10 cellular contexts compared by ENCODE assay signal in the genomic region with DNA sequence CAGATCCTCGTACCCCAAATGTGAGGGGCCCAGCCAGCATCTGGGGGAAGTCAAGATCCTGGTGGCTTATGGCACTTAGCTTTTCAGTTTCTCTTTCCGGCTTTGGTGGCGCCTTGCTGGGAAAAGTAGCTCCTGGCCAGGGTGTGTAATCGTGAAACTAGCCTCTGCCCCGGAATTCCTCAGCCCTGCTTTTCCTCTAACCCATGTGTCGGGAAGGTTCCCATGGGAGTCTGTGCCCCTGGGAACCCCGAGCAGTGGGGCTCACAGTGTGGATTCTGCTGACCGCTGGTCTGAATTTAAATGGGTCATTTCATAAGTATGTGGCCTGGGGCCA. TPM values are rescaled to one million over a fixed set of nuclear protein-coding genes. Genes with fewer than 3 reads are reported as not detected.
A peak's percentile ranks its signal among the peaks of the same experiment; 100 is the strongest.
DNase-seq lines count a peak whose midpoint lies in the region; ATAC-seq and TF ChIP-seq lines count a peak whose summit lies in the region.
"Had no signal": no experiment of that assay in that cellular context is flagged by ENCODE, and none has a peak within 500 bp of the region (broad histone marks: within the 10 kb centered on the region; RNA-seq: fewer than 3 reads in every experiment).

No MANE protein-coding gene starts in this region.

- no peaks in the 10 kb centered on the region for H3K9me2 ChIP-seq in GM23248 (ENCODE audit: insufficient read depth)

- WGBS in GM23248 (ENCODE audit: low coverage in 1 of 2, low lambda C conversion rate in 2 of 2, missing lambda C conversion rate in 2 of 2), 2 experiments: 38 to 42% methylated on average over 8 of the region's 8 CpGs

- intact Hi-C loops in CD14-positive monocyte (cut with micrococcal nuclease): loop anchor here (5.0 to 10.0 kb wide), 4 partner anchors 54 to 287 kb away; a partner anchor contains a TSS

- no peaks in the 10 kb centered on the region for H3K27me3 ChIP-seq in GM23248 (replicated peaks; ENCODE audit: insufficient read depth)
- H3K27me3 ChIP-seq in fibroblast of lung (ENCODE audit: control insufficient read depth, insufficient read depth, low read length): no peaks in the 10 kb centered on the region
- peaks cover 29% of the 10 kb centered on the region for H3K27me3 ChIP-seq in skeletal muscle satellite cell (ENCODE audit: control insufficient read depth, insufficient read depth, low read length)

- H3K36me3 Mint-ChIP-seq in CD14-positive monocyte: no peaks in the 10 kb centered on the region

- no peaks in the 10 kb centered on the region for H3F3A ChIP-seq in GM23248 (ENCODE audit: insufficient read depth)

- no peaks in the 10 kb centered on the region for H3K36me3 ChIP-seq in GM23248 (ENCODE audit: low read depth)
- H3K36me3 ChIP-seq in fibroblast of lung (ENCODE audit: control insufficient read depth, insufficient read depth, low read length): peaks cover 8% of the 10 kb centered on the region
- no peaks in the 10 kb centered on the region for H3K36me3 ChIP-seq in skeletal muscle satellite cell (ENCODE audit: insufficient read depth, low read length)
- H3K36me3 ChIP-seq: neutrophil had no signal

- H3K4me3 ChIP-seq in GM23248: no peak overlapping the region
- no peak overlapping the region for H3K4me3 ChIP-seq in fibroblast of lung (replicated peaks in 1 of 4; ENCODE audit: control extremely low read depth in 1 of 4, insufficient read depth in 1 of 4, low read depth in 3 of 4, low read length in 4 of 4)
- H3K4me3 ChIP-seq in skeletal muscle satellite cell (ENCODE audit: low read length): no peak overlapping the region

- peak overlapping the region; percentile 69 to 86 for H3K4me3 Mint-ChIP-seq in CD14-positive monocyte

- H3K9me3 Mint-ChIP-seq in CD14-positive monocyte: peaks cover 0 to 3% (median 0%) of the 10 kb centered on the region in 7 donors

- H2AFZ ChIP-seq in GM23248 (no peak overlapping the region; the same call in 1 of the 2 replicates), fibroblast of lung (ENCODE audit: low read length) (no peak overlapping the region)

- TF ChIP-seq CTCF in CD14-positive monocyte (IDR thresholded peaks at IDR 0.05) (no peak), fibroblast of lung (conservative IDR thresholded peaks at IDR 0.05 in 1 of 2, IDR thresholded peaks at IDR 0.05 in 1 of 2; ENCODE audit: low read depth in 1 of 2, low read length in 2 of 2) (no peak)

- H3K27ac Mint-ChIP-seq in CD14-positive monocyte: peak overlapping the region in 1 of 7 donors; percentile 60

- H3K9me3 ChIP-seq in GM23248 (ENCODE audit: low read depth) (no peaks in the 10 kb centered on the region), fibroblast of lung (ENCODE audit: control insufficient read depth, insufficient read depth, low read depth, low read length) (no peaks in the 10 kb centered on the region), skeletal muscle satellite cell (replicated peaks; ENCODE audit: low read length) (no peaks in the 10 kb centered on the region)
- H3K9me3 ChIP-seq: neutrophil had no signal

- H3K27me3 Mint-ChIP-seq in CD14-positive monocyte (ENCODE audit: low read depth in 3 of 3): peaks cover 27 to 57% (median 34%) of the 10 kb centered on the region in 3 donors

- H3K4me2 ChIP-seq in GM23248 (ENCODE audit: unreplicated experiment): no peak overlapping the region
- peak overlapping the region; percentile 5 for H3K4me2 ChIP-seq in fibroblast of lung (ENCODE audit: extremely low read depth, insufficient read depth, low read length)
- H3K4me2 ChIP-seq in skeletal muscle satellite cell (ENCODE audit: low read length): peak overlapping the region; percentile 24

- DNase-seq in CD14-positive monocyte (ENCODE audit: low spot score) (no peak), GM23248 (peak; percentile 34), fibroblast of lung (ENCODE audit: low read depth in 2 of 2) (no peak)
- DNase-seq: PC-3 had no signal

- no peaks in the 10 kb centered on the region for H3K79me2 ChIP-seq in GM23248 (ENCODE audit: insufficient read depth)
- peaks cover 13% of the 10 kb centered on the region for H3K79me2 ChIP-seq in fibroblast of lung (ENCODE audit: control insufficient read depth, insufficient read depth, low read length)

- no peaks in the 10 kb centered on the region for H4K20me1 ChIP-seq in GM23248 (ENCODE audit: insufficient read depth)
- H4K20me1 ChIP-seq in fibroblast of lung (ENCODE audit: control insufficient read depth, extremely low read depth, insufficient read depth, low read length): no peaks in the 10 kb centered on the region

- no peak overlapping the region for H3K9ac ChIP-seq in GM23248
- no peak overlapping the region for H3K9ac ChIP-seq in fibroblast of lung (ENCODE audit: insufficient read depth, low read length)
- no peak overlapping the region for H3K9ac ChIP-seq in skeletal muscle satellite cell (ENCODE audit: low read depth, low read length)

- peaks cover 34% of the 10 kb centered on the region for H3K4me1 Mint-ChIP-seq in CD14-positive monocyte

- H3K27ac ChIP-seq in GM23248 (no peak overlapping the region), fibroblast of lung (ENCODE audit: insufficient read depth, low read length) (no peak overlapping the region)
- H3K27ac ChIP-seq: neutrophil had no signal

- H3K4me1 ChIP-seq in GM23248 (ENCODE audit: insufficient read depth) (peaks cover 10% of the 10 kb centered on the region; the same call in 1 of the 2 replicates), fibroblast of lung (ENCODE audit: control insufficient read depth, extremely low read depth, insufficient read depth, low read length) (peaks cover 14% of the 10 kb centered on the region), skeletal muscle satellite cell (ENCODE audit: control insufficient read depth, insufficient read depth, low read length) (peaks cover 21% of the 10 kb centered on the region)

- no peak for ATAC-seq in GM19324 (IDR thresholded peaks at IDR 0.05; ENCODE audit: low FRiP score, unreplicated experiment)
- no peak for ATAC-seq in HG03342 (IDR thresholded peaks at IDR 0.05; ENCODE audit: unreplicated experiment)
- no peak for ATAC-seq in HG02970 (IDR thresholded peaks at IDR 0.05; ENCODE audit: low FRiP score, unreplicated experiment)
- ATAC-seq: PC-3 had no signal

- in situ Hi-C loops in GM23248 (cut with MboI): loop anchor here (10.0 kb wide), 1 partner anchor 294 kb away; no protein-coding TSS in a partner anchor

RNA-seq across cellular contexts. Expression of a gene that starts 3.3 kb away (rescaled TPM):
- polyA plus RNA-seq in CD14-positive monocyte: under 1 TPM; 0.13 to 0.35 TPM
- total RNA-seq in GM23248 (2014; rRNA removed; shearing (Covaris generic)): 1.4 and 2.0 TPM in 2 replicates
- polyA plus RNA-seq in GM23248 (2016; fragmentation: Nextera tagmentation; extraction: Ambion mirVana): 1.6 and 2.3 TPM in 2 replicates
- 13.6 and 21.1 TPM in 2 replicates for total RNA-seq in fibroblast of lung
- polyA plus RNA-seq in fibroblast of lung: 13.2 and 17.7 TPM in 2 replicates
- 34.6 and 38.0 TPM in 2 replicates for polyA plus RNA-seq in fibroblast of lung (2012)
- polyA minus RNA-seq in fibroblast of lung (ENCODE audit: low replicate concordance): 19.9 and 35.8 TPM in 2 replicates
- 0.25 and 1.1 TPM in 2 replicates for total RNA-seq in skeletal muscle satellite cell (2012; rRNA removed)

RNA-seq across cellular contexts. Expression of a gene that starts 9.9 kb away (rescaled TPM):
- polyA plus RNA-seq in CD14-positive monocyte (not detected), GM23248 (2016; fragmentation: Nextera tagmentation; extraction: Ambion mirVana) (not detected in 2 replicates), fibroblast of lung (not detected in 2 replicates)
- not detected in 2 replicates for total RNA-seq in GM23248 (2014; rRNA removed; shearing (Covaris generic))
- not detected in 2 replicates for total RNA-seq in fibroblast of lung
- not detected in 2 replicates for polyA plus RNA-seq in fibroblast of lung (2012)
- polyA minus RNA-seq in fibroblast of lung (ENCODE audit: low replicate concordance): not detected in 2 replicates
- not detected in 2 replicates for total RNA-seq in skeletal muscle satellite cell (2012; rRNA removed)
- total RNA-seq: LHCN-M2, PC-3 had no signal

RNA-seq across cellular contexts. Expression of a gene that starts 14.2 kb away (rescaled TPM):
- polyA plus RNA-seq in CD14-positive monocyte (not detected), GM23248 (2016; fragmentation: Nextera tagmentation; extraction: Ambion mirVana) (not detected in 2 replicates), fibroblast of lung (not detected in 2 replicates)
- total RNA-seq in GM23248 (2014; rRNA removed; shearing (Covaris generic)): not detected in 2 replicates
- total RNA-seq in fibroblast of lung: not detected in 2 replicates
- not detected in 2 replicates for polyA plus RNA-seq in fibroblast of lung (2012)
- not detected in 2 replicates for polyA minus RNA-seq in fibroblast of lung (ENCODE audit: low replicate concordance)
- total RNA-seq in skeletal muscle satellite cell (2012; rRNA removed): not detected in 2 replicates
- total RNA-seq: LHCN-M2, PC-3 had no signal

RNA-seq across cellular contexts. Expression of a gene that starts 17.0 kb away (rescaled TPM):
- not detected for polyA plus RNA-seq in CD14-positive monocyte
- total RNA-seq in GM23248 (2014; rRNA removed; shearing (Covaris generic)): not detected in 2 replicates
- not detected in 2 replicates for polyA plus RNA-seq in GM23248 (2016; fragmentation: Nextera tagmentation; extraction: Ambion mirVana)
- total RNA-seq in fibroblast of lung: not detected in 2 replicates
- polyA plus RNA-seq in fibroblast of lung: not detected in 2 replicates
- polyA plus RNA-seq in fibroblast of lung (2012): not detected in 2 replicates
- polyA minus RNA-seq in fibroblast of lung (ENCODE audit: low replicate concordance): not detected in 2 replicates
- total RNA-seq in skeletal muscle satellite cell (2012; rRNA removed): not detected in 2 replicates
- total RNA-seq: LHCN-M2, PC-3 had no signal

RNA-seq across cellular contexts. Expression of a gene that starts 21.9 kb away (rescaled TPM):
- polyA plus RNA-seq in CD14-positive monocyte (not detected), GM23248 (2016; fragmentation: Nextera tagmentation; extraction: Ambion mirVana) (not detected in 2 replicates), fibroblast of lung (not detected in 2 replicates)
- not detected in 2 replicates for total RNA-seq in GM23248 (2014; rRNA removed; shearing (Covaris generic))
- not detected in 2 replicates for total RNA-seq in fibroblast of lung
- not detected in 2 replicates for polyA plus RNA-seq in fibroblast of lung (2012)
- polyA minus RNA-seq in fibroblast of lung (ENCODE audit: low replicate concordance): not detected in 2 replicates
- not detected in 2 replicates for total RNA-seq in skeletal muscle satellite cell (2012; rRNA removed)
- total RNA-seq: LHCN-M2, PC-3 had no signal
